Comparison of ENCODE assay signal across 14 cellular contexts in genomic region chr4:15303052-15303641, GRCh38.
DNase-seq lines count a peak whose midpoint lies in the region; ATAC-seq and TF ChIP-seq lines count a peak whose summit lies in the region.
"Had no signal": no experiment of that assay in that cellular context is flagged by ENCODE, and none has a peak within 500 bp of the region (broad histone marks: within the 10 kb centered on the region; RNA-seq: fewer than 3 reads in every experiment).

No MANE protein-coding gene starts in this region.

- no peaks in the 10 kb centered on the region for H3K27me3 ChIP-seq in esophagus muscularis mucosa

- no peaks in the 10 kb centered on the region for H3K36me3 ChIP-seq in esophagus muscularis mucosa

- intact Hi-C loops in esophagus muscularis mucosa (cut with DNase I), result no loop called here

- no peak for ATAC-seq in GM21423 (IDR thresholded peaks at IDR 0.05; ENCODE audit: unreplicated experiment)
- no peak for ATAC-seq in activated CD8-positive, alpha-beta T cell treated with anti-CD3 and anti-CD28 coated beads, Interleukin-2, amount 10 ng/mL, durations not matched to agents 7 days and 5 days

- H3K36me3 Mint-ChIP-seq in nephron progenitor cell (ENCODE audit: low read depth), result no peaks in the 10 kb centered on the region
- no peaks in the 10 kb centered on the region for H3K36me3 Mint-ChIP-seq in activated CD8-positive, alpha-beta T cell treated with anti-CD3 and anti-CD28 coated beads, Interleukin-2, amount 10 ng/mL, durations not matched to agents 7 days and 5 days (ENCODE audit: low read depth)
- H3K36me3 Mint-ChIP-seq: activated naive CD8-positive, alpha-beta T cell treated with anti-CD3 and anti-CD28 coated beads for 36 hours had no signal

- CTCF ChIA-PET in RWPE1 (lab: Yijun Ruan, JAX), result no interaction called here
- CTCF ChIA-PET in activated CD8-positive, alpha-beta T cell treated with anti-CD3 and anti-CD28 coated beads, Interleukin-2, amount 10 ng/mL, durations not matched to agents 7 days and 5 days (lab: Charles Lee), result no interaction called here

- TF ChIP-seq CTCF in RWPE1 (conservative IDR thresholded peaks at IDR 0.05; ENCODE audit: low read depth) (no peak), esophagus muscularis mucosa (IDR thresholded peaks at IDR 0.05) (no peak), nephron progenitor cell (IDR thresholded peaks at IDR 0.05) (no peak)

- H3K4me1 Mint-ChIP-seq in nephron progenitor cell, result peaks cover 34% of the 10 kb centered on the region
- no peaks in the 10 kb centered on the region for H3K4me1 Mint-ChIP-seq in activated CD8-positive, alpha-beta T cell treated with anti-CD3 and anti-CD28 coated beads, Interleukin-2, amount 10 ng/mL, durations not matched to agents 7 days and 5 days (ENCODE audit: low read depth)
- H3K4me1 Mint-ChIP-seq: activated naive CD8-positive, alpha-beta T cell treated with anti-CD3 and anti-CD28 coated beads for 36 hours; CD4-positive, CD25-positive, alpha-beta regulatory T cell had no signal

- no peak overlapping the region for H3K27ac ChIP-seq in RWPE1
- H3K27ac ChIP-seq in esophagus muscularis mucosa (replicated peaks in 1 of 4), result peak overlapping the region in 1 of 4 donors; percentile 55

- no peak overlapping the region for H3K4me3 Mint-ChIP-seq in nephron progenitor cell
- H3K4me3 Mint-ChIP-seq in activated CD8-positive, alpha-beta T cell treated with anti-CD3 and anti-CD28 coated beads, Interleukin-2, amount 10 ng/mL, durations not matched to agents 7 days and 5 days, result no peak overlapping the region
- H3K4me3 Mint-ChIP-seq: activated naive CD8-positive, alpha-beta T cell treated with anti-CD3 and anti-CD28 coated beads for 36 hours; CD4-positive, CD25-positive, alpha-beta regulatory T cell had no signal

- H3K27ac Mint-ChIP-seq in nephron progenitor cell, result peak overlapping the region; percentile 11
- no peak overlapping the region for H3K27ac Mint-ChIP-seq in activated CD8-positive, alpha-beta T cell treated with anti-CD3 and anti-CD28 coated beads, Interleukin-2, amount 10 ng/mL, durations not matched to agents 7 days and 5 days
- H3K27ac Mint-ChIP-seq: activated naive CD8-positive, alpha-beta T cell treated with anti-CD3 and anti-CD28 coated beads for 36 hours; CD4-positive, CD25-positive, alpha-beta regulatory T cell had no signal

- TF ChIP-seq POLR2A in esophagus muscularis mucosa (IDR thresholded peaks at IDR 0.05; ENCODE audit: low read depth), result no peak

- no peak for TF ChIP-seq EP300 in esophagus muscularis mucosa (IDR thresholded peaks at IDR 0.05)

- POLR2A ChIA-PET in RWPE1 (lab: Yijun Ruan, JAX; ENCODE audit: low non-redundant PET), result no interaction called here
- POLR2A ChIA-PET in activated CD8-positive, alpha-beta T cell treated with anti-CD3 and anti-CD28 coated beads, Interleukin-2, amount 10 ng/mL, durations not matched to agents 7 days and 5 days (lab: Charles Lee), result no interaction called here

- no peak overlapping the region for H3K4me3 ChIP-seq in esophagus muscularis mucosa

- H3K9me3 ChIP-seq in esophagus muscularis mucosa, result no peaks in the 10 kb centered on the region

- H3K4me1 ChIP-seq in esophagus muscularis mucosa, result peaks cover 2 to 10% (median 6%) of the 10 kb centered on the region in 4 donors

- H3K9me3 Mint-ChIP-seq in nephron progenitor cell, result no peaks in the 10 kb centered on the region
- no peaks in the 10 kb centered on the region for H3K9me3 Mint-ChIP-seq in activated CD8-positive, alpha-beta T cell treated with anti-CD3 and anti-CD28 coated beads, Interleukin-2, amount 10 ng/mL, durations not matched to agents 7 days and 5 days (ENCODE audit: insufficient read depth)
- H3K9me3 Mint-ChIP-seq: activated naive CD8-positive, alpha-beta T cell treated with anti-CD3 and anti-CD28 coated beads for 36 hours had no signal

- H3K27me3 Mint-ChIP-seq in nephron progenitor cell (ENCODE audit: low read depth, poor library complexity), result peaks cover 4% of the 10 kb centered on the region
- no peaks in the 10 kb centered on the region for H3K27me3 Mint-ChIP-seq in activated CD8-positive, alpha-beta T cell treated with anti-CD3 and anti-CD28 coated beads, Interleukin-2, amount 10 ng/mL, durations not matched to agents 7 days and 5 days (ENCODE audit: low read depth)
- H3K27me3 Mint-ChIP-seq: CD4-positive, CD25-positive, alpha-beta regulatory T cell had no signal

- WGBS in esophagus muscularis mucosa, result 49% methylated on average over 2 of the region's 2 CpGs

- DNase-seq in DMS53 (lab: John Stamatoyannopoulos, UW) (peak; percentile 97), RWPE1 (ENCODE audit: low spot score) (peak; percentile 21), esophagus muscularis mucosa (ENCODE audit: extremely low spot score) (peak; percentile 34), nephron progenitor cell (no peak), midbrain (lab: John Stamatoyannopoulos, UW) (no peak), SK-N-DZ (ENCODE audit: low spot score) (no peak)
- no peak for DNase-seq in activated CD8-positive, alpha-beta T cell treated with anti-CD3 and anti-CD28 coated beads, Interleukin-2, amount 10 ng/mL, durations not matched to agents 7 days and 5 days
- DNase-seq: activated naive CD8-positive, alpha-beta T cell treated with anti-CD3 and anti-CD28 coated beads for 36 hours; CD4-positive, CD25-positive, alpha-beta regulatory T cell; effector memory CD4-positive, alpha-beta T cell; NCI-H2227 treated with DMSO at 0.1 percent for 48 hours; nucleus accumbens; stimulated activated CD4-positive, alpha-beta T cell treated with anti-CD3 and anti-CD28 coated beads, Interleukin-4, amount 100 ng/mL, for 4 hours had no signal

Comparison
In these comparisons a context has a peak if more than half of its experiments do, and no peak if none do; other contexts are left out.
1. DNase-seq: peak in DMS53 (single experiment), RWPE1 (single experiment) and esophagus muscularis mucosa (single experiment); none in nephron progenitor cell (single experiment), activated CD8-positive, alpha-beta T cell treated with anti-CD3 and anti-CD28 coated beads, Interleukin-2, amount 10 ng/mL, durations not matched to agents 7 days and 5 days (single experiment), midbrain (single experiment) and SK-N-DZ (single experiment).